30 cellular contexts compared by ENCODE assay signal in the genomic region with DNA sequence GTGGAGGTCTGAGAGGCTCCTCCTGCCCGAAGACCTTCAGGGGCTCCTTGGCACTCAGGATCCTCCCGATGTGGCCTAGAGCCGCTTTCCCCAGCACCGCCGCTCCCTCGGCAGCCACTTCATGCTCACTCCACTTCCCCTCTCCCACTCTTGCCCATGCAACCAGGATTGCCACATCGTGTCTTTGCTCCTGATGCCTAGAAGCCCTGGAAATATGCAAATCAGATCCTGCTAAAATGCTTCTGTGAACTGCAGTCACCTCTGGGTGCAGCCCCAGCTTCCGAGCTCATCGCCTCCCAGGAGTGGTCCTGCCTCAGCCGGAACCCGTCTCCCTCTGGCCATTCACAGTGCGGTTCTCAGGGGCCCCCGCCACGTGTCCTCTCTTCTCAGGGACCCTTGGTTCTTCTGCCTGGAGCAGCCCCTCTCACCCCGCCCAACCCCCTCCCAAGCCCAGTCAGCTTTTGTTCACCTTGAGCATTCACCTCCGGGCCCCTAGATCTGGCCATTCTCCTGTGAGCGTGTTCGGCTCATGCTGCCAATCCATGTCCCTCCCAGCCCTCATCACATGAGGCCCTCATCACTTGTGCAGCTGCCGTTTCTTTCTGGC.
"Had no signal": no experiment of that assay in that cellular context is flagged by ENCODE, and none has a peak within 500 bp of the region (broad histone marks: within the 10 kb centered on the region; RNA-seq: fewer than 3 reads in every experiment).

No MANE protein-coding gene starts in this region.

- H3K4me3 ChIP-seq: colonic mucosa, gastroesophageal sphincter, heart right ventricle, left ventricle myocardium inferior, lower lobe of right lung, mucosa of descending colon, psoas muscle, skin epidermis, suprapubic skin had no signal

- DNase-seq: colonic mucosa; effector CD8-positive, alpha-beta T cell; endodermal cell; foreskin fibroblast; heart right ventricle; hippocampal formation; kidney glomerular epithelial cell; left colon; left ventricle myocardium inferior; lower lobe of right lung; mucosa of descending colon; naive B cell; psoas muscle; right cardiac atrium; stimulated activated CD4-positive, alpha-beta T cell treated with anti-CD3 and anti-CD28 coated beads, Interleukin-15, amount 100 ng/mL, for 24 hours; stimulated activated CD4-positive, alpha-beta T cell treated with anti-CD3 and anti-CD28 coated beads, Interleukin-2, amount 100 ng/mL, for 48 hours; stimulated activated naive CD4-positive, alpha-beta T cell; stimulated activated naive CD8-positive, alpha-beta T cell treated with anti-CD3 and anti-CD28 coated beads, Interleukin-15, amount 100 ng/mL, for 72 hours; trophoblast cell had no signal

- H3K27me3 ChIP-seq: colonic mucosa had no signal

- ATAC-seq: esophagus mucosa; gastroesophageal sphincter; heart right ventricle; left colon; lower lobe of right lung; mucosa of descending colon; natural killer cell treated with Interleukin-12 subunit alpha and Interleukin-12 subunit beta and Interleukin-15 and Interleukin-18, amount 100 ng/mL, for 72 hours; psoas muscle; right cardiac atrium; stimulated activated naive CD8-positive, alpha-beta T cell treated with anti-CD3 and anti-CD28 coated beads, Interleukin-15, amount 100 ng/mL, for 72 hours had no signal

- H3K4me3 Mint-ChIP-seq: central memory CD8-positive, alpha-beta T cell; dendritic cell treated with granulocyte-macrophage colony-stimulating factor and Interleukin-4, amounts not matched to agents 40 ng/mL and 50 ng/mL, for 4 days; endodermal cell; memory B cell; mesothelial cell of epicardium; naive B cell; natural killer cell treated with Interleukin-12 subunit alpha and Interleukin-12 subunit beta and Interleukin-15 and Interleukin-18, amount 100 ng/mL, for 72 hours; neural crest cell; stimulated activated naive CD8-positive, alpha-beta T cell treated with anti-CD3 and anti-CD28 coated beads, Interleukin-15, amount 100 ng/mL, for 72 hours had no signal

- H3K27ac Mint-ChIP-seq: dendritic cell treated with granulocyte-macrophage colony-stimulating factor and Interleukin-4, amounts not matched to agents 40 ng/mL and 50 ng/mL, for 4 days; endodermal cell; mesothelial cell of epicardium; natural killer cell treated with Interleukin-12 subunit alpha and Interleukin-12 subunit beta and Interleukin-15 and Interleukin-18, amount 100 ng/mL, for 72 hours had no signal

- H3K36me3 ChIP-seq: colonic mucosa, gastroesophageal sphincter, heart right ventricle, left ventricle myocardium inferior, lower lobe of right lung, suprapubic skin had no signal

- H3K27ac ChIP-seq: colonic mucosa, epithelial cell of prostate, gastroesophageal sphincter, heart right ventricle, left ventricle myocardium inferior, lower lobe of right lung, psoas muscle, skin epidermis, suprapubic skin had no signal

- H3K9me3 Mint-ChIP-seq: central memory CD8-positive, alpha-beta T cell; dendritic cell treated with granulocyte-macrophage colony-stimulating factor and Interleukin-4, amounts not matched to agents 40 ng/mL and 50 ng/mL, for 4 days; endodermal cell; memory B cell; mesothelial cell of epicardium; naive B cell; natural killer cell treated with Interleukin-12 subunit alpha and Interleukin-12 subunit beta and Interleukin-15 and Interleukin-18, amount 100 ng/mL, for 72 hours; neural crest cell; stimulated activated naive CD8-positive, alpha-beta T cell treated with anti-CD3 and anti-CD28 coated beads, Interleukin-15, amount 100 ng/mL, for 72 hours had no signal

- H3K36me3 Mint-ChIP-seq: memory B cell; mesothelial cell of epicardium; natural killer cell treated with Interleukin-12 subunit alpha and Interleukin-12 subunit beta and Interleukin-15 and Interleukin-18, amount 100 ng/mL, for 72 hours had no signal

- H3K9me3 ChIP-seq: colonic mucosa, gastroesophageal sphincter, heart right ventricle, left ventricle myocardium inferior, lower lobe of right lung, mucosa of descending colon, psoas muscle, suprapubic skin had no signal

- H3K4me1 ChIP-seq: colonic mucosa, gastroesophageal sphincter, left ventricle myocardium inferior, lower lobe of right lung, psoas muscle, suprapubic skin had no signal

- H3K4me1 Mint-ChIP-seq: central memory CD8-positive, alpha-beta T cell; stimulated activated naive CD8-positive, alpha-beta T cell treated with anti-CD3 and anti-CD28 coated beads, Interleukin-15, amount 100 ng/mL, for 72 hours had no signal
